In the genomic region with DNA sequence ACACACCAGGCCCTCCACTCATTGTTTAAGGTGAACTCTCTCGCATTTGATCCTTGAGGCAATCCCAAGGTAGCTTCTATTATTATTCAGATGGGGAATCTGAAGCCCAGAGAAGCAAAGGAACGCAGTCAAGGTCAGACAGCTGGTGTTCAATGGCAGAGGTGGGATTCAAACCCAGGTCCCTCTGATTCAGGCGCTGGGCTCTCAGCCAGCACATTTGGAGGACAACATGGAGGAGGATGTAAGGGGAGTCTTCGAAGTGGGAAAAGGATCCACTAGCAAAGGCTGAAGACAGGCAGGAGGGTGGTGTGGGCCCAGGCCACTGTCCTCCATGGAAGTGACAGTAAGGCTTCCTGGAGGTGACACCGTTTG, we compare ENCODE assay signal across 28 cellular contexts.
"Had no signal": no experiment of that assay in that cellular context is flagged by ENCODE, and none has a peak within 500 bp of the region (broad histone marks: within the 10 kb centered on the region; RNA-seq: fewer than 3 reads in every experiment).

No MANE protein-coding gene starts in this region.

- H3K4me3 ChIP-seq: adrenal gland, K562, Peyer's patch, SJCRH30 had no signal

- H3K4me1 ChIP-seq: adrenal gland, SJCRH30 had no signal

- H3K9me2 ChIP-seq: SK-N-SH had no signal

- ATAC-seq: activated T-cell treated with anti-CD3 and anti-CD28 coated beads, Interleukin-2, amount 50 U/mL, for 4 hours had no signal

- H3K27ac Mint-ChIP-seq: activated CD4-positive, alpha-beta memory T cell treated with anti-CD3 and anti-CD28 coated beads for 36 hours; activated CD4-positive, alpha-beta T cell treated with anti-CD3 and anti-CD28 coated beads, Interleukin-2, amount 10 ng/mL, durations not matched to agents 7 days and 5 days; activated naive CD4-positive, alpha-beta T cell treated with anti-CD3 and anti-CD28 coated beads, Interleukin-2, amount 10 ng/mL, durations not matched to agents 7 days and 5 days; activated naive CD8-positive, alpha-beta T cell treated with anti-CD3 and anti-CD28 coated beads for 36 hours; T-helper 2 cell treated with Interferon-gamma antibody and Interleukin-4, amounts not matched to agents 5 μg/mL and 100 μg/mL, for 36 hours had no signal

- H3K27me3 Mint-ChIP-seq: activated CD4-positive, alpha-beta memory T cell treated with anti-CD3 and anti-CD28 coated beads for 36 hours; activated CD4-positive, alpha-beta T cell treated with anti-CD3 and anti-CD28 coated beads, Interleukin-2, amount 10 ng/mL, durations not matched to agents 7 days and 5 days; activated naive CD8-positive, alpha-beta T cell treated with anti-CD3 and anti-CD28 coated beads for 36 hours had no signal

- DNase-seq: activated CD4-positive, alpha-beta memory T cell treated with anti-CD3 and anti-CD28 coated beads for 36 hours; activated CD4-positive, alpha-beta T cell treated with anti-CD3 and anti-CD28 coated beads, Interleukin-2, amount 10 ng/mL, durations not matched to agents 7 days and 5 days; activated CD4-positive, CD25-positive, alpha-beta regulatory T cell; activated CD8-positive, alpha-beta memory T cell treated with anti-CD3 and anti-CD28 coated beads for 24 hours; activated effector memory CD4-positive, alpha-beta T cell treated with anti-CD3 and anti-CD28 coated beads, Interleukin-2, amount 50 U/mL, for 16 hours; activated naive CD4-positive, alpha-beta T cell treated with anti-CD3 and anti-CD28 coated beads, Interleukin-2, amount 10 ng/mL, durations not matched to agents 7 days and 5 days; activated naive CD8-positive, alpha-beta T cell treated with anti-CD3 and anti-CD28 coated beads for 36 hours; activated T-cell treated with anti-CD3 and anti-CD28 coated beads, Interleukin-2, amount 50 U/mL, for 4 hours; adrenal gland; anterior cingulate cortex; Karpas-422; NCI-H1048; NCI-H1694; NCI-H2029; NCI-H2107; NCI-H2171 treated with DMSO at 0.1 percent for 48 hours; NCI-H226; NCI-H510A; NCI-H526 treated with DMSO at 0.1 percent for 48 hours; NCI-H82; Peyer's patch; Right ventricle myocardium superior; SJCRH30; SK-N-SH; SW 1271 had no signal

- H3K27ac ChIP-seq: adrenal gland, RWPE1, SJCRH30 had no signal

- H3K9ac ChIP-seq: SK-N-SH had no signal

- H3K4me2 ChIP-seq: SK-N-SH had no signal

- H3K4me1 Mint-ChIP-seq: activated CD4-positive, alpha-beta T cell treated with anti-CD3 and anti-CD28 coated beads, Interleukin-2, amount 10 ng/mL, durations not matched to agents 7 days and 5 days; activated naive CD4-positive, alpha-beta T cell treated with anti-CD3 and anti-CD28 coated beads, Interleukin-2, amount 10 ng/mL, durations not matched to agents 7 days and 5 days; activated naive CD8-positive, alpha-beta T cell treated with anti-CD3 and anti-CD28 coated beads for 36 hours had no signal

- H3K4me3 Mint-ChIP-seq: activated CD4-positive, alpha-beta memory T cell treated with anti-CD3 and anti-CD28 coated beads for 36 hours; activated CD4-positive, alpha-beta T cell treated with anti-CD3 and anti-CD28 coated beads, Interleukin-2, amount 10 ng/mL, durations not matched to agents 7 days and 5 days; activated naive CD4-positive, alpha-beta T cell treated with anti-CD3 and anti-CD28 coated beads, Interleukin-2, amount 10 ng/mL, durations not matched to agents 7 days and 5 days; activated naive CD8-positive, alpha-beta T cell treated with anti-CD3 and anti-CD28 coated beads for 36 hours; activated T-cell treated with anti-CD3 and anti-CD28 coated beads, Interleukin-2, amount 50 U/mL, for 4 hours; T-helper 2 cell treated with Interferon-gamma antibody and Interleukin-4, amounts not matched to agents 5 μg/mL and 100 μg/mL, for 36 hours had no signal

- H3K36me3 Mint-ChIP-seq: activated CD4-positive, alpha-beta memory T cell treated with anti-CD3 and anti-CD28 coated beads for 36 hours; activated naive CD4-positive, alpha-beta T cell treated with anti-CD3 and anti-CD28 coated beads, Interleukin-2, amount 10 ng/mL, durations not matched to agents 7 days and 5 days; activated naive CD8-positive, alpha-beta T cell treated with anti-CD3 and anti-CD28 coated beads for 36 hours had no signal

- H3K27me3 ChIP-seq: adrenal gland, Peyer's patch had no signal

- H3K9me3 ChIP-seq: adrenal gland, Peyer's patch, SJCRH30, SK-N-SH had no signal

- H3K9me3 Mint-ChIP-seq: activated CD4-positive, alpha-beta memory T cell treated with anti-CD3 and anti-CD28 coated beads for 36 hours; activated CD4-positive, alpha-beta T cell treated with anti-CD3 and anti-CD28 coated beads, Interleukin-2, amount 10 ng/mL, durations not matched to agents 7 days and 5 days; activated naive CD4-positive, alpha-beta T cell treated with anti-CD3 and anti-CD28 coated beads, Interleukin-2, amount 10 ng/mL, durations not matched to agents 7 days and 5 days; activated naive CD8-positive, alpha-beta T cell treated with anti-CD3 and anti-CD28 coated beads for 36 hours; activated T-cell treated with anti-CD3 and anti-CD28 coated beads, Interleukin-2, amount 50 U/mL, for 4 hours; T-helper 2 cell treated with Interferon-gamma antibody and Interleukin-4, amounts not matched to agents 5 μg/mL and 100 μg/mL, for 36 hours had no signal

- H3K36me3 ChIP-seq: adrenal gland, Peyer's patch, SJCRH30 had no signal
